19 cellular contexts compared by ENCODE assay signal in the genomic region with DNA sequence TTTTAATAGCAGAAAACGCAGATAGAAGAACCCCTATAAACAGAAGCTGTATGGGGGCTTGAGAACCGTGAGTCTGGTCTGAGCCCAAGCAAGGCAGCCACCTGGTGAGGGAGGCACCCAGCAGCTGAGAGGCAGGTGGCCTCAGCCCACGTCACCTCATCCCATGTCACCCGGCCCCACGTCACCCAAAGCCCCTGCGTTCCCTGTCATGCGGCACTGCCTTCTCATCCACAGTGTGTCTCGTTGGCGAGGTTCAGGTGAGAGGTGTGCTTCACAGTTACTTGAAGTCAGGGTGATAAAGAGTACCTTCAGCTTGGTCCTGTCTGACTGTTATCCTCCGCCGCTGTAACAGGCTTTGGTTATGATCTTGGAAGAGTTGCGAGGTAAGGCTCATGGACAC.
"Had no signal": no experiment of that assay in that cellular context is flagged by ENCODE, and none has a peak within 500 bp of the region (broad histone marks: within the 10 kb centered on the region; RNA-seq: fewer than 3 reads in every experiment).

No MANE protein-coding gene starts in this region.

- H3K4me1 ChIP-seq: spleen had no signal

- ATAC-seq: activated CD8-positive, alpha-beta memory T cell treated with anti-CD3 and anti-CD28 coated beads, Interleukin-2, amount 10 ng/mL, durations not matched to agents 7 days and 5 days; activated naive CD4-positive, alpha-beta T cell treated with anti-CD3 and anti-CD28 coated beads, Interleukin-2, amount 50 U/mL, for 72 hours; effector memory CD8-positive, alpha-beta T cell; left lobe of liver; naive thymus-derived CD4-positive, alpha-beta T cell had no signal

- H3K9me3 Mint-ChIP-seq: activated CD4-positive, alpha-beta memory T cell treated with anti-CD3 and anti-CD28 coated beads, Interleukin-2, amount 10 ng/mL, durations not matched to agents 7 days and 5 days; activated CD4-positive, alpha-beta T cell treated with anti-CD3 and anti-CD28 coated beads, Interleukin-2, amount 10 ng/mL, durations not matched to agents 24 days and 14 days; activated naive CD4-positive, alpha-beta T cell treated with anti-CD3 and anti-CD28 coated beads, Interleukin-2, amount 50 U/mL, for 72 hours; brain; effector memory CD8-positive, alpha-beta T cell; naive thymus-derived CD4-positive, alpha-beta T cell; neural crest cell had no signal

- H3K27me3 Mint-ChIP-seq: activated CD4-positive, alpha-beta memory T cell treated with anti-CD3 and anti-CD28 coated beads, Interleukin-2, amount 10 ng/mL, durations not matched to agents 7 days and 5 days; activated CD4-positive, alpha-beta T cell treated with anti-CD3 and anti-CD28 coated beads, Interleukin-2, amount 10 ng/mL, durations not matched to agents 24 days and 14 days; activated CD8-positive, alpha-beta memory T cell treated with anti-CD3 and anti-CD28 coated beads, Interleukin-2, amount 10 ng/mL, durations not matched to agents 7 days and 5 days had no signal

- H3K4me3 Mint-ChIP-seq: activated CD4-positive, alpha-beta memory T cell treated with anti-CD3 and anti-CD28 coated beads, Interleukin-2, amount 10 ng/mL, durations not matched to agents 7 days and 5 days; activated CD4-positive, alpha-beta T cell treated with anti-CD3 and anti-CD28 coated beads, Interleukin-2, amount 10 ng/mL, durations not matched to agents 24 days and 14 days; activated CD8-positive, alpha-beta memory T cell treated with anti-CD3 and anti-CD28 coated beads, Interleukin-2, amount 10 ng/mL, durations not matched to agents 7 days and 5 days; brain; effector memory CD8-positive, alpha-beta T cell; naive thymus-derived CD4-positive, alpha-beta T cell; neural crest cell; type B pancreatic cell had no signal

- H3K4me1 Mint-ChIP-seq: activated CD4-positive, alpha-beta memory T cell treated with anti-CD3 and anti-CD28 coated beads, Interleukin-2, amount 10 ng/mL, durations not matched to agents 7 days and 5 days; activated CD4-positive, alpha-beta T cell treated with anti-CD3 and anti-CD28 coated beads, Interleukin-2, amount 10 ng/mL, durations not matched to agents 24 days and 14 days; naive thymus-derived CD4-positive, alpha-beta T cell; neural crest cell had no signal

- H3K36me3 Mint-ChIP-seq: activated CD8-positive, alpha-beta memory T cell treated with anti-CD3 and anti-CD28 coated beads, Interleukin-2, amount 10 ng/mL, durations not matched to agents 7 days and 5 days; activated naive CD4-positive, alpha-beta T cell treated with anti-CD3 and anti-CD28 coated beads, Interleukin-2, amount 50 U/mL, for 72 hours; brain; naive thymus-derived CD4-positive, alpha-beta T cell; type B pancreatic cell had no signal

- H3K4me3 ChIP-seq: lung, spleen, thoracic aorta had no signal

- H3K27ac ChIP-seq: spleen, thoracic aorta had no signal

- DNase-seq: activated CD4-positive, alpha-beta memory T cell treated with anti-CD3 and anti-CD28 coated beads, Interleukin-2, amount 10 ng/mL, durations not matched to agents 7 days and 5 days; activated CD4-positive, alpha-beta T cell treated with anti-CD3 and anti-CD28 coated beads, Interleukin-2, amount 10 ng/mL, durations not matched to agents 24 days and 14 days; activated CD8-positive, alpha-beta memory T cell treated with anti-CD3 and anti-CD28 coated beads, Interleukin-2, amount 10 ng/mL, durations not matched to agents 7 days and 5 days; aorta; central memory CD4-positive, alpha-beta T cell; effector memory CD8-positive, alpha-beta T cell; naive thymus-derived CD4-positive, alpha-beta T cell; spleen; stimulated activated CD4-positive, alpha-beta T cell treated with anti-CD3 and anti-CD28 coated beads, Interleukin-4, amount 100 ng/mL, for 1 hour; stimulated activated naive CD4-positive, alpha-beta T cell treated with Interleukin-2 at 50 U/mL for 16 hours; SW 1271; T-helper 2 cell had no signal

- H3K9me3 ChIP-seq: spleen, thoracic aorta had no signal

- H3K36me3 ChIP-seq: spleen, thoracic aorta had no signal

- H3K27ac Mint-ChIP-seq: activated CD4-positive, alpha-beta memory T cell treated with anti-CD3 and anti-CD28 coated beads, Interleukin-2, amount 10 ng/mL, durations not matched to agents 7 days and 5 days; activated CD4-positive, alpha-beta T cell treated with anti-CD3 and anti-CD28 coated beads, Interleukin-2, amount 10 ng/mL, durations not matched to agents 24 days and 14 days; activated CD8-positive, alpha-beta memory T cell treated with anti-CD3 and anti-CD28 coated beads, Interleukin-2, amount 10 ng/mL, durations not matched to agents 7 days and 5 days; activated naive CD4-positive, alpha-beta T cell treated with anti-CD3 and anti-CD28 coated beads, Interleukin-2, amount 50 U/mL, for 72 hours; brain; effector memory CD8-positive, alpha-beta T cell; naive thymus-derived CD4-positive, alpha-beta T cell had no signal
